25 cellular contexts compared by ENCODE assay signal in the genomic region with DNA sequence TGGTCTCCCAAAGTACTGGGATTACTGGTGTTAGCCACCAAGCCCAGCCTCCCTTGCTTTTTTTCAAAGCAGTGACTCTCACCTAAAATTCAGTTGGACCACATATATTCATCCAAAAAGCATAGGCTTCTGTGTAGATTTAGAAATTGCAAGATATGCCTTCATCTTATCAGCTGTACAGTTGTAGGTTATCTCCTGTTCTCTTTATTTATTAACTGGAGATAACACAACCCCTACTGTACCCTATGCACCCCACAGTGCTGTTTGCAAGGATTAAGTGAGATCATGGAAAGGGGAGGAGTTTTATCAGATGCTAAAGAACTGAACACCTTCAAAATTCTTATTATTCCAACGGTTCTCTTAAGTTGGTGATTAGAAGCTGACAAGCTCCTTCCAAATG.
"Had no signal": no experiment of that assay in that cellular context is flagged by ENCODE, and none has a peak within 500 bp of the region (broad histone marks: within the 10 kb centered on the region; RNA-seq: fewer than 3 reads in every experiment).

No MANE protein-coding gene starts in this region.

- H3K36me3 ChIP-seq: esophagus squamous epithelium, left ventricle myocardium inferior, lower lobe of right lung, pancreas, prostate gland, right lobe of liver, spleen, tibial artery, upper lobe of right lung, vagina had no signal

- H3K4me3 Mint-ChIP-seq: memory B cell; mesothelial cell of epicardium; nephron; stimulated activated memory B cell treated with anti-CD40 and anti-IgM and Interleukin-4, amounts not matched to agents 10 μg/mL and 1 μg/mL and 100 μg/mL, for 72 hours; stimulated activated naive CD8-positive, alpha-beta T cell treated with anti-CD3 and anti-CD28 coated beads, Interleukin-15, Interleukin-2, amounts not matched to agents 100 ng/mL and 50 ng/mL, for 24 hours had no signal

- H3K4me3 ChIP-seq: esophagus squamous epithelium, left ventricle myocardium inferior, lower lobe of right lung, pancreas, prostate gland, right lobe of liver, spleen, tibial artery, upper lobe of right lung, vagina had no signal

- H3K27me3 Mint-ChIP-seq: stimulated activated memory B cell treated with anti-CD40 and anti-IgM and Interleukin-4, amounts not matched to agents 10 μg/mL and 1 μg/mL and 100 μg/mL, for 72 hours; stimulated activated naive CD8-positive, alpha-beta T cell treated with anti-CD3 and anti-CD28 coated beads, Interleukin-15, Interleukin-2, amounts not matched to agents 100 ng/mL and 50 ng/mL, for 24 hours had no signal

- H3K36me3 Mint-ChIP-seq: memory B cell; mesothelial cell of epicardium; stimulated activated memory B cell treated with anti-CD40 and anti-IgM and Interleukin-4, amounts not matched to agents 10 μg/mL and 1 μg/mL and 100 μg/mL, for 72 hours had no signal

- DNase-seq: effector memory CD4-positive, alpha-beta T cell; esophagus squamous epithelium; foreskin fibroblast; kidney; left cardiac atrium; left ventricle myocardium inferior; lower lobe of right lung; occipital lobe; pancreas; retina; right lobe of liver; spleen; stimulated activated CD4-positive, alpha-beta T cell treated with anti-CD3 and anti-CD28 coated beads, Interleukin-15, amount 100 ng/mL, for 24 hours; stimulated activated CD4-positive, alpha-beta T cell treated with anti-CD3 and anti-CD28 coated beads, Interleukin-1b, Interleukin-23, amount 100 ng/mL, for 48 hours; stimulated activated CD4-positive, alpha-beta T cell treated with anti-CD3 and anti-CD28 coated beads, Interleukin-4, amount 100 ng/mL, for 24 hours; tibial artery; upper lobe of right lung had no signal

- H3K9me3 Mint-ChIP-seq: memory B cell; mesothelial cell of epicardium; nephron; stimulated activated memory B cell treated with anti-CD40 and anti-IgM and Interleukin-4, amounts not matched to agents 10 μg/mL and 1 μg/mL and 100 μg/mL, for 72 hours; stimulated activated naive CD8-positive, alpha-beta T cell treated with anti-CD3 and anti-CD28 coated beads, Interleukin-15, Interleukin-2, amounts not matched to agents 100 ng/mL and 50 ng/mL, for 24 hours had no signal

- H3K9me3 ChIP-seq: esophagus squamous epithelium, left ventricle myocardium inferior, lower lobe of right lung, pancreas, prostate gland, right lobe of liver, spleen, tibial artery, upper lobe of right lung, vagina had no signal

- H3K27me3 ChIP-seq: esophagus squamous epithelium, pancreas, right lobe of liver, spleen, upper lobe of right lung, vagina had no signal

- FAIRE-seq: kidney, pancreas had no signal

- ATAC-seq: left cardiac atrium; lower lobe of right lung; pancreas; right lobe of liver; stimulated activated memory B cell treated with anti-CD40 and anti-IgM and Interleukin-4, amounts not matched to agents 10 μg/mL and 1 μg/mL and 100 μg/mL, for 72 hours; upper lobe of right lung had no signal

- H3K27ac ChIP-seq: epithelial cell of prostate, esophagus squamous epithelium, left ventricle myocardium inferior, lower lobe of right lung, pancreas, prostate gland, right lobe of liver, spleen, tibial artery, upper lobe of right lung, vagina had no signal

- H3K4me1 ChIP-seq: esophagus squamous epithelium, left ventricle myocardium inferior, lower lobe of right lung, pancreas, prostate gland, right lobe of liver, tibial artery, upper lobe of right lung, vagina had no signal

- H3K27ac Mint-ChIP-seq: memory B cell; mesothelial cell of epicardium; stimulated activated memory B cell treated with anti-CD40 and anti-IgM and Interleukin-4, amounts not matched to agents 10 μg/mL and 1 μg/mL and 100 μg/mL, for 72 hours; stimulated activated naive CD8-positive, alpha-beta T cell treated with anti-CD3 and anti-CD28 coated beads, Interleukin-15, Interleukin-2, amounts not matched to agents 100 ng/mL and 50 ng/mL, for 24 hours had no signal
